10 cellular contexts compared by ENCODE assay signal in the genomic region with DNA sequence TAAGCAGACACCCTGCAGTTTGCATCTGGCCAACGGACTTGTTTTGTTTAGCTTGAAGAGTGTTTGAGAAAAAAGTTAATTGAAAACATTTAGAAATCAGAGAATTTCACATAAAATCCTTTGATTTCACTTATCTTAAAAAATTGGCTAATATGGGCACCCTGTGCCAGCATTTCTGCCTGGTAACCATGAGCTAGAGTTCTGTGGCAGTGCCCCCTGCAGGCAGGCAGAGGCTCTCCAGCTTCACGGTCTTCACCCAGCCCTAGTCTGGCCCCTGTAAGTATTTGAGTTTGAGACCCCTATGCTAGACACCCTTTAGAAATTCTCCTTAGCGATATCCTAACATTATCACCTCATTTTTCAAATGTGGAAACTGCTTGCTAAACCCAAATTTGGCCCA. TPM values are rescaled to one million over a fixed set of nuclear protein-coding genes. Genes with fewer than 3 reads are reported as not detected.
DNase-seq lines count a peak whose midpoint lies in the region; ATAC-seq and TF ChIP-seq lines count a peak whose summit lies in the region.
"Had no signal": no experiment of that assay in that cellular context is flagged by ENCODE, and none has a peak within 500 bp of the region (broad histone marks: within the 10 kb centered on the region; RNA-seq: fewer than 3 reads in every experiment).

No MANE protein-coding gene starts in this region.

- peak; percentile 19 for DNase-seq in activated naive CD4-positive, alpha-beta T cell treated with Interleukin-2 at 50 U/mL for 16 hours
- no peak for DNase-seq in activated naive CD4-positive, alpha-beta T cell treated with anti-CD3 and anti-CD28 coated beads, Interleukin-2, amount 10 ng/mL, durations not matched to agents 7 days and 5 days
- DNase-seq in SHP77 (lab: John Stamatoyannopoulos, UW) (peak; percentile 6 to 23), foreskin fibroblast (peak in 1 of 2 donors; percentile 24), suprapubic skin (ENCODE audit: low spot score in 2 of 2) (no peak), MV-4-11 (lab: John Stamatoyannopoulos, UW) (no peak)
- DNase-seq: activated T-cell treated with anti-CD3 and anti-CD28 coated beads, Interleukin-2, amount 50 U/mL, for 4 hours had no signal

- H3K27me3 ChIP-seq in suprapubic skin, result no peaks in the 10 kb centered on the region

- no peak overlapping the region for H3K4me3 Mint-ChIP-seq in activated naive CD4-positive, alpha-beta T cell treated with anti-CD3 and anti-CD28 coated beads, Interleukin-2, amount 10 ng/mL, durations not matched to agents 7 days and 5 days
- H3K4me3 Mint-ChIP-seq: activated T-cell treated with anti-CD3 and anti-CD28 coated beads, Interleukin-2, amount 50 U/mL, for 4 hours; immature natural killer cell had no signal

- H3K9me3 Mint-ChIP-seq in activated naive CD4-positive, alpha-beta T cell treated with anti-CD3 and anti-CD28 coated beads, Interleukin-2, amount 10 ng/mL, durations not matched to agents 7 days and 5 days, result peaks cover 4% of the 10 kb centered on the region
- H3K9me3 Mint-ChIP-seq: activated T-cell treated with anti-CD3 and anti-CD28 coated beads, Interleukin-2, amount 50 U/mL, for 4 hours; immature natural killer cell had no signal

- TF ChIP-seq EP300 in suprapubic skin (IDR thresholded peaks at IDR 0.05), result no peak

- TF ChIP-seq CTCF in foreskin fibroblast (IDR thresholded peaks at IDR 0.05; ENCODE audit: low read depth, low read length) (peak; percentile 43), suprapubic skin (IDR thresholded peaks at IDR 0.05) (peak; percentile 4 to 23)

- no peaks in the 10 kb centered on the region for H3K4me1 Mint-ChIP-seq in activated naive CD4-positive, alpha-beta T cell treated with anti-CD3 and anti-CD28 coated beads, Interleukin-2, amount 10 ng/mL, durations not matched to agents 7 days and 5 days
- H3K4me1 Mint-ChIP-seq: immature natural killer cell had no signal

- H3K9me3 ChIP-seq in suprapubic skin, result no peaks in the 10 kb centered on the region

- H3K4me3 ChIP-seq in foreskin fibroblast (ENCODE audit: low read depth in 1 of 2, low read length in 2 of 2), result no peak overlapping the region
- no peak overlapping the region for H3K4me3 ChIP-seq in suprapubic skin

- CTCF ChIA-PET in activated naive CD4-positive, alpha-beta T cell treated with anti-CD3 and anti-CD28 coated beads, Interleukin-2, amount 10 ng/mL, durations not matched to agents 7 days and 5 days (lab: Charles Lee), result interaction anchor here (0.6 to 1.2 kb wide), 2 partner anchors 8 to 1280 kb away, joined by 3 to 5 read pairs; no protein-coding TSS in a partner anchor

- H3K27ac Mint-ChIP-seq in activated naive CD4-positive, alpha-beta T cell treated with anti-CD3 and anti-CD28 coated beads, Interleukin-2, amount 10 ng/mL, durations not matched to agents 7 days and 5 days, result no peak overlapping the region
- H3K27ac Mint-ChIP-seq: immature natural killer cell had no signal

- peaks cover 18% of the 10 kb centered on the region for H3K27me3 Mint-ChIP-seq in activated naive CD4-positive, alpha-beta T cell treated with anti-CD3 and anti-CD28 coated beads, Interleukin-2, amount 10 ng/mL, durations not matched to agents 7 days and 5 days

- no peaks in the 10 kb centered on the region for H3K36me3 ChIP-seq in suprapubic skin

- no peak for ATAC-seq in HG03342 (IDR thresholded peaks at IDR 0.05; ENCODE audit: unreplicated experiment)
- no peak for ATAC-seq in HG02852 (IDR thresholded peaks at IDR 0.05; ENCODE audit: unreplicated experiment)

- WGBS in suprapubic skin, result 92% methylated on average over 3 of the region's 3 CpGs

- H3K36me3 Mint-ChIP-seq in activated naive CD4-positive, alpha-beta T cell treated with anti-CD3 and anti-CD28 coated beads, Interleukin-2, amount 10 ng/mL, durations not matched to agents 7 days and 5 days, result no peaks in the 10 kb centered on the region
- H3K36me3 Mint-ChIP-seq: immature natural killer cell had no signal

- H3K27ac ChIP-seq in suprapubic skin, result no peak overlapping the region

- no peak for TF ChIP-seq POLR2A in suprapubic skin (IDR thresholded peaks at IDR 0.05)

- peaks cover 4% of the 10 kb centered on the region for H3K4me1 ChIP-seq in suprapubic skin

RNA-seq across cellular contexts. Expression of gene FANCC, which starts 18.8 kb away (rescaled TPM):
- total RNA-seq in suprapubic skin, result 10 to 100 TPM in 1 of 4 donors, 1 to 10 TPM in 3; 7.7 to 27.8 (median 9.0) TPM

Comparison
In these comparisons a context has a peak if more than half of its experiments do, and no peak if none do; other contexts are left out.
1. DNase-seq: peak in activated naive CD4-positive, alpha-beta T cell treated with Interleukin-2 at 50 U/mL for 16 hours (single experiment) and SHP77 (2 of 2); none in activated naive CD4-positive, alpha-beta T cell treated with anti-CD3 and anti-CD28 coated beads, Interleukin-2, amount 10 ng/mL, durations not matched to agents 7 days and 5 days (single experiment), suprapubic skin (0 of 2) and MV-4-11 (single experiment).